ENCODE assay signal across 13 cellular contexts in the genomic region with DNA sequence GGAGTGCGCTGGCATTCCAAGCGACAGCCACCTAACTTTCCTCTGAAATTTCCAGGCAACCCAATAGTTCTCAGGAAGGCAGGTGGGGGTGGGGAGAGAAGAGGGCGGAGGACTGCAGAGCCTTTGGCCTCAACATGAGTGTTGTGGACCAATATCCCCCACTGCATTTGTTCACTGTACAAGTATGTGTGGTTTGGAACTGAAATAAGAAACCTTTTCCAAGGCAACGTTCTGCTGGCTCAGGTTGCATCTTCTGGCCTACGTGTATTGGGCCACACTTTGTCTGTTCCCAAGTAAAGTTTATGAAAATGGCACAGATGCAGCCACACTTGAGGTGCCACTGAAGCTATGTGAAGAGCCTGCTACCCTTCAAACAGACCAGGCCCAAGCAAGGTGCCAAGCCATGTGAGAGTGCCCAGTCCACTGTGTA.
A peak's percentile ranks its signal among the peaks of the same experiment; 100 is the strongest.
DNase-seq lines count a peak whose midpoint lies in the region; ATAC-seq and TF ChIP-seq lines count a peak whose summit lies in the region.
"Had no signal": no experiment of that assay in that cellular context is flagged by ENCODE, and none has a peak within 500 bp of the region (broad histone marks: within the 10 kb centered on the region; RNA-seq: fewer than 3 reads in every experiment).

No MANE protein-coding gene starts in this region.

- H3K9me3 ChIP-seq in adipocyte (ENCODE audit: control insufficient read depth, low read length) (no peaks in the 10 kb centered on the region), heart right ventricle (no peaks in the 10 kb centered on the region), psoas muscle (no peaks in the 10 kb centered on the region)

- H3K4me1 ChIP-seq in adipocyte (ENCODE audit: control insufficient read depth, insufficient read depth, low read length) (peaks cover 50% of the 10 kb centered on the region), heart right ventricle (peaks cover 10 to 66% (median 57%) of the 10 kb centered on the region in 9 donors), psoas muscle (peaks cover 64% of the 10 kb centered on the region)

- H3K27me3 ChIP-seq in adipocyte (replicated peaks; ENCODE audit: control insufficient read depth, insufficient read depth, low read length) = no peaks in the 10 kb centered on the region
- no peaks in the 10 kb centered on the region for H3K27me3 ChIP-seq in heart right ventricle
- H3K27me3 ChIP-seq in psoas muscle (ENCODE audit: insufficient read depth in 3 of 3, low read length in 2 of 3) = no peaks in the 10 kb centered on the region

- no peak overlapping the region for H3K4me3 ChIP-seq in adipocyte (ENCODE audit: low read length)
- no peak overlapping the region for H3K4me3 ChIP-seq in heart right ventricle
- H3K4me3 ChIP-seq in psoas muscle = no peak overlapping the region

- 54 to 70% methylated on average over 5 of the region's 5 CpGs for WGBS in heart right ventricle, 2 donors
- 34 to 46% (median 34%) methylated on average over 5 of the region's 5 CpGs for whole genome bisulfite sequencing in psoas muscle, 3 donors

- no peaks in the 10 kb centered on the region for H3K36me3 ChIP-seq in adipocyte (ENCODE audit: control insufficient read depth, insufficient read depth, low read length, severe bottlenecking)
- peaks cover 0 to 85% (median 0%) of the 10 kb centered on the region in 9 donors for H3K36me3 ChIP-seq in heart right ventricle
- H3K36me3 ChIP-seq in psoas muscle (ENCODE audit: insufficient read depth in 1 of 2, low read depth in 1 of 2) = no peaks in the 10 kb centered on the region

- no peak for TF ChIP-seq CTCF in heart right ventricle (IDR thresholded peaks at IDR 0.05)
- no peak for TF ChIP-seq CTCF in psoas muscle (IDR thresholded peaks at IDR 0.05)

- peak overlapping the region; percentile 50 for H3K9ac ChIP-seq in adipocyte (ENCODE audit: low read length)

- ATAC-seq in heart right ventricle (peak; percentile 45 to 73 (median 54)), psoas muscle (peak; percentile 87 to 94 (median 88)), GM18873 (IDR thresholded peaks at IDR 0.05; ENCODE audit: low FRiP score, unreplicated experiment) (no peak), HG02678 (IDR thresholded peaks at IDR 0.05; ENCODE audit: unreplicated experiment) (no peak), HG02981 (IDR thresholded peaks at IDR 0.05; ENCODE audit: unreplicated experiment) (no peak)
- ATAC-seq: stimulated activated naive B cell treated with anti-CD40 and anti-IgM and Interleukin-4, amounts not matched to agents 10 μg/mL and 1 μg/mL and 100 μg/mL, for 72 hours had no signal

- H3K27ac ChIP-seq in heart right ventricle = peak overlapping the region in 8 of 10 donors; percentile 4 to 88 (median 48)
- peak overlapping the region; percentile 74 for H3K27ac ChIP-seq in psoas muscle

- intact Hi-C loops in heart right ventricle (cut with DNase I) = loop anchor here in 1 of 10 donors (5.0 kb wide), 1 partner anchor 57 kb away; no protein-coding TSS in a partner anchor
- intact Hi-C loops in psoas muscle (cut with DNase I) = loop anchor here in 1 of 2 donors (5.0 kb wide), 1 partner anchor 37 kb away; no protein-coding TSS in a partner anchor

- DNase-seq in EH (ENCODE audit: low read depth) (peak; percentile 84), adipocyte (ENCODE audit: low read depth) (peak; percentile 94), heart right ventricle (no peak), psoas muscle (peak in 1 of 2 donors; percentile 53), NCI-H526 treated with DMSO at 0.1 percent for 48 hours (lab: John Stamatoyannopoulos, UW) (no peak)
- DNase-seq: activated T-cell treated with anti-CD3 and anti-CD28 coated beads, Interleukin-2, amount 50 U/mL, for 24 hours; CD4-positive, alpha-beta T cell; immature natural killer cell; NCI-H510A treated with DMSO at 0.1 percent for 48 hours; stimulated activated naive B cell treated with anti-CD40 and anti-IgM and Interleukin-4, amounts not matched to agents 10 μg/mL and 1 μg/mL and 100 μg/mL, for 72 hours had no signal

Comparison
In these comparisons a context has a peak if more than half of its experiments do, and no peak if none do; other contexts are left out.
1. DNase-seq: peak in EH (single experiment) and adipocyte (single experiment); none in heart right ventricle (0 of 2) and NCI-H526 treated with DMSO at 0.1 percent for 48 hours (single experiment).
2. ATAC-seq: peak in heart right ventricle (8 of 8) and psoas muscle (4 of 4); none in GM18873 (single experiment), HG02678 (single experiment) and HG02981 (single experiment).